1 cellular context compared by ENCODE assay signal in genomic region chr6:108782231-108783041, GRCh38.
TF ChIP-seq lines count a peak whose summit lies in the region.

No MANE protein-coding gene starts in this region.

TF ChIP-seq in K562, 482 proteins besides CTCF, POLR2A, EP300 and RAD21 (continued from another document and continues in another):
- TF ChIP-seq MYNN (IDR thresholded peaks at IDR 0.05) (0 out of 2 replicates have a peak, but pooled peaks have one; percentile 32), MYNN (CRISPR knock-in tag; IDR thresholded peaks at IDR 0.05) (no peak), ZNF561 (CRISPR knock-in tag; conservative IDR thresholded peaks at IDR 0.05) (no peak), RAD51 (IDR thresholded peaks at IDR 0.05; ENCODE audit: borderline replicate concordance, low read depth) (peak; percentile 36; the same call in 1 of the 2 replicates), TGIF2 (CRISPR knock-in tag; IDR thresholded peaks at IDR 0.05) (no peak), ZNF444 (CRISPR knock-in tag; IDR thresholded peaks at IDR 0.05) (no peak), CTCFL (IDR thresholded peaks at IDR 0.05; ENCODE audit: borderline replicate concordance, insufficient read depth, low read depth, low read length, poor library complexity, severe bottlenecking) (peak; percentile 42), RFX5 (IDR thresholded peaks at IDR 0.05; ENCODE audit: low read depth, low read length) (no peak), CSDE1 (IDR thresholded peaks at IDR 0.05) (no peak), POLR2G (IDR thresholded peaks at IDR 0.05; ENCODE audit: low read depth, low read length) (no peak), EP400 (IDR thresholded peaks at IDR 0.05) (peak; percentile 31; the same call in 1 of the 2 replicates), E2F6 (IDR thresholded peaks at IDR 0.05; ENCODE audit: borderline replicate concordance in 1 of 2, extremely low read depth in 1 of 2, insufficient read depth in 1 of 2, insufficient read length in 1 of 2, low read depth in 1 of 2, low read length in 1 of 2, poor library complexity in 1 of 2, severe bottlenecking in 1 of 2) (peak; percentile 48 to 84), SPI1 (IDR thresholded peaks at IDR 0.05; ENCODE audit: borderline replicate concordance, low read depth, low read length) (no peak), FOSL1 (tag; conservative IDR thresholded peaks at IDR 0.05) (peak; percentile 90), HDGF (IDR thresholded peaks at IDR 0.05) (no peak), ZC3H4 (CRISPR knock-in tag; IDR thresholded peaks at IDR 0.05; ENCODE audit: borderline replicate concordance) (no peak), BHLHE40 (IDR thresholded peaks at IDR 0.05; ENCODE audit: low read length) (peak; percentile 97), GABPB1 (CRISPR knock-in tag; IDR thresholded peaks at IDR 0.05) (peak; percentile 47; the same call in 1 of the 2 replicates), CC2D1A (IDR thresholded peaks at IDR 0.05) (peak; percentile 70; the same call in 1 of the 2 replicates), RBM17 (IDR thresholded peaks at IDR 0.05; ENCODE audit: borderline replicate concordance, low read depth, low read length) (no peak), BMI1 (IDR thresholded peaks at IDR 0.05; ENCODE audit: low read length) (no peak; the same call in 1 of the 2 replicates), CXXC5 (CRISPR knock-in tag; IDR thresholded peaks at IDR 0.05) (peak; percentile 89), ZEB2 (IDR thresholded peaks at IDR 0.05) (peak; percentile 73; the same call in 1 of the 2 replicates), NEUROD1 (IDR thresholded peaks at IDR 0.05; ENCODE audit: borderline replicate concordance, low read depth, low read length, partially characterized antibody) (peak; percentile 39), MEIS2 (IDR thresholded peaks at IDR 0.05; ENCODE audit: partially characterized antibody) (peak; percentile 18), DNMT1 (IDR thresholded peaks at IDR 0.05) (no peak), ZBTB33 (CRISPR knock-in tag; IDR thresholded peaks at IDR 0.05) (peak; percentile 66; the same call in 1 of the 2 replicates), BCOR (IDR thresholded peaks at IDR 0.05) (peak; percentile 37; the same call in 1 of the 2 replicates), DPF2 (IDR thresholded peaks at IDR 0.05) (peak; percentile 44; the same call in 1 of the 2 replicates), PHF20 (IDR thresholded peaks at IDR 0.05; ENCODE audit: partially characterized antibody) (no peak), CREM (IDR thresholded peaks at IDR 0.05; ENCODE audit: low read depth) (peak; percentile 63), HMG20B (CRISPR knock-in tag; IDR thresholded peaks at IDR 0.05) (no peak), BRD9 (IDR thresholded peaks at IDR 0.05; ENCODE audit: low read depth, partially characterized antibody) (no peak), SOX6 (IDR thresholded peaks at IDR 0.05) (peak; percentile 59), ZNF174 (CRISPR knock-in tag; IDR thresholded peaks at IDR 0.05) (no peak), MTF1 (CRISPR knock-in tag; IDR thresholded peaks at IDR 0.05; ENCODE audit: borderline replicate concordance) (no peak), RCOR1 (IDR thresholded peaks at IDR 0.05; ENCODE audit: borderline replicate concordance in 1 of 2, low read depth in 2 of 2, low read length in 2 of 2) (peak in 1 of 2 experiments; percentile 82; a peak in 2 of 4 replicates), ZSCAN29 (IDR thresholded peaks at IDR 0.05) (no peak), KLF16 (IDR thresholded peaks at IDR 0.05) (no peak), NBN (IDR thresholded peaks at IDR 0.05; ENCODE audit: low read depth) (peak; percentile 54; the same call in 1 of the 2 replicates), TCF7L2 (IDR thresholded peaks at IDR 0.05; ENCODE audit: low read depth, low read length) (no peak), SRSF3 (IDR thresholded peaks at IDR 0.05; ENCODE audit: insufficient read depth, low read length) (no peak), TARDBP (IDR thresholded peaks at IDR 0.05) (peak; percentile 34; the same call in 1 of the 2 replicates), ZZZ3 (IDR thresholded peaks at IDR 0.05) (no peak), ESRRA (IDR thresholded peaks at IDR 0.05; ENCODE audit: borderline replicate concordance, low read depth) (no peak), HNRNPLL (IDR thresholded peaks at IDR 0.05; ENCODE audit: low read depth, low read length, poor library complexity, severe bottlenecking) (peak; percentile 29), XRCC3 (IDR thresholded peaks at IDR 0.05) (no peak), SIN3A (IDR thresholded peaks at IDR 0.05; ENCODE audit: borderline replicate concordance in 2 of 2, control insufficient read depth in 1 of 2, low read depth in 2 of 2, low read length in 2 of 2) (no peak), MAX (CRISPR knock-in tag; IDR thresholded peaks at IDR 0.05) (peak; percentile 95), ZBTB17 (CRISPR knock-in tag; IDR thresholded peaks at IDR 0.05) (no peak), ZBTB1 (CRISPR knock-in tag; IDR thresholded peaks at IDR 0.05; ENCODE audit: borderline replicate concordance, low read depth) (peak; percentile 32; the same call in 1 of the 2 replicates), POLR2H (tag; IDR thresholded peaks at IDR 0.05; ENCODE audit: low read depth) (no peak), ZNF232 (CRISPR knock-in tag; IDR thresholded peaks at IDR 0.05) (no peak), YY1 (IDR thresholded peaks at IDR 0.05; ENCODE audit: borderline replicate concordance in 1 of 3, control insufficient read depth in 1 of 3, extremely low read depth in 1 of 3, insufficient read depth in 3 of 3, insufficient read length in 1 of 3, insufficient replicate concordance in 2 of 3, low read depth in 1 of 3, low read length in 2 of 3) (peak in 1 of 3 experiments; percentile 15)
- TF ChIP-seq, protein P1, sequence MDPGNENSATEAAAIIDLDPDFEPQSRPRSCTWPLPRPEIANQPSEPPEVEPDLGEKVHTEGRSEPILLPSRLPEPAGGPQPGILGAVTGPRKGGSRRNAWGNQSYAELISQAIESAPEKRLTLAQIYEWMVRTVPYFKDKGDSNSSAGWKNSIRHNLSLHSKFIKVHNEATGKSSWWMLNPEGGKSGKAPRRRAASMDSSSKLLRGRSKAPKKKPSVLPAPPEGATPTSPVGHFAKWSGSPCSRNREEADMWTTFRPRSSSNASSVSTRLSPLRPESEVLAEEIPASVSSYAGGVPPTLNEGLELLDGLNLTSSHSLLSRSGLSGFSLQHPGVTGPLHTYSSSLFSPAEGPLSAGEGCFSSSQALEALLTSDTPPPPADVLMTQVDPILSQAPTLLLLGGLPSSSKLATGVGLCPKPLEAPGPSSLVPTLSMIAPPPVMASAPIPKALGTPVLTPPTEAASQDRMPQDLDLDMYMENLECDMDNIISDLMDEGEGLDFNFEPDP (CRISPR knock-in tag; IDR thresholded peaks at IDR 0.05): no peak
- TF ChIP-seq, protein P2, sequence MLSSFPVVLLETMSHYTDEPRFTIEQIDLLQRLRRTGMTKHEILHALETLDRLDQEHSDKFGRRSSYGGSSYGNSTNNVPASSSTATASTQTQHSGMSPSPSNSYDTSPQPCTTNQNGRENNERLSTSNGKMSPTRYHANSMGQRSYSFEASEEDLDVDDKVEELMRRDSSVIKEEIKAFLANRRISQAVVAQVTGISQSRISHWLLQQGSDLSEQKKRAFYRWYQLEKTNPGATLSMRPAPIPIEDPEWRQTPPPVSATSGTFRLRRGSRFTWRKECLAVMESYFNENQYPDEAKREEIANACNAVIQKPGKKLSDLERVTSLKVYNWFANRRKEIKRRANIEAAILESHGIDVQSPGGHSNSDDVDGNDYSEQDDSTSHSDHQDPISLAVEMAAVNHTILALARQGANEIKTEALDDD (IDR thresholded peaks at IDR 0.05): peak; percentile 20; the same call in 1 of the 2 replicates
- TF ChIP-seq, protein P3, sequence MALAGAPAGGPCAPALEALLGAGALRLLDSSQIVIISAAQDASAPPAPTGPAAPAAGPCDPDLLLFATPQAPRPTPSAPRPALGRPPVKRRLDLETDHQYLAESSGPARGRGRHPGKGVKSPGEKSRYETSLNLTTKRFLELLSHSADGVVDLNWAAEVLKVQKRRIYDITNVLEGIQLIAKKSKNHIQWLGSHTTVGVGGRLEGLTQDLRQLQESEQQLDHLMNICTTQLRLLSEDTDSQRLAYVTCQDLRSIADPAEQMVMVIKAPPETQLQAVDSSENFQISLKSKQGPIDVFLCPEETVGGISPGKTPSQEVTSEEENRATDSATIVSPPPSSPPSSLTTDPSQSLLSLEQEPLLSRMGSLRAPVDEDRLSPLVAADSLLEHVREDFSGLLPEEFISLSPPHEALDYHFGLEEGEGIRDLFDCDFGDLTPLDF (CRISPR knock-in tag; IDR thresholded peaks at IDR 0.05): 0 out of 2 replicates have a peak, but pooled peaks have one; percentile 54
- TF ChIP-seq, protein P4, sequence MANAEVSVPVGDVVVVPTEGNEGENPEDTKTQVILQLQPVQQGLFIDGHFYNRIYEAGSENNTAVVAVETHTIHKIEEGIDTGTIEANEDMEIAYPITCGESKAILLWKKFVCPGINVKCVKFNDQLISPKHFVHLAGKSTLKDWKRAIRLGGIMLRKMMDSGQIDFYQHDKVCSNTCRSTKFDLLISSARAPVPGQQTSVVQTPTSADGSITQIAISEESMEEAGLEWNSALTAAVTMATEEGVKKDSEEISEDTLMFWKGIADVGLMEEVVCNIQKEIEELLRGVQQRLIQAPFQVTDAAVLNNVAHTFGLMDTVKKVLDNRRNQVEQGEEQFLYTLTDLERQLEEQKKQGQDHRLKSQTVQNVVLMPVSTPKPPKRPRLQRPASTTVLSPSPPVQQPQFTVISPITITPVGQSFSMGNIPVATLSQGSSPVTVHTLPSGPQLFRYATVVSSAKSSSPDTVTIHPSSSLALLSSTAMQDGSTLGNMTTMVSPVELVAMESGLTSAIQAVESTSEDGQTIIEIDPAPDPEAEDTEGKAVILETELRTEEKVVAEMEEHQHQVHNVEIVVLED (CRISPR knock-in tag; IDR thresholded peaks at IDR 0.05): no peak
- TF ChIP-seq, protein P5, sequence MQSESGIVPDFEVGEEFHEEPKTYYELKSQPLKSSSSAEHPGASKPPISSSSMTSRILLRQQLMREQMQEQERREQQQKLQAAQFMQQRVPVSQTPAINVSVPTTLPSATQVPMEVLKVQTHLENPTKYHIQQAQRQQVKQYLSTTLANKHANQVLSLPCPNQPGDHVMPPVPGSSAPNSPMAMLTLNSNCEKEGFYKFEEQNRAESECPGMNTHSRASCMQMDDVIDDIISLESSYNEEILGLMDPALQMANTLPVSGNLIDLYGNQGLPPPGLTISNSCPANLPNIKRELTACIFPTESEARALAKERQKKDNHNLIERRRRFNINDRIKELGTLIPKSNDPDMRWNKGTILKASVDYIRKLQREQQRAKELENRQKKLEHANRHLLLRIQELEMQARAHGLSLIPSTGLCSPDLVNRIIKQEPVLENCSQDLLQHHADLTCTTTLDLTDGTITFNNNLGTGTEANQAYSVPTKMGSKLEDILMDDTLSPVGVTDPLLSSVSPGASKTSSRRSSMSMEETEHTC (IDR thresholded peaks at IDR 0.05): peak; percentile 74
- TF ChIP-seq, protein P6, sequence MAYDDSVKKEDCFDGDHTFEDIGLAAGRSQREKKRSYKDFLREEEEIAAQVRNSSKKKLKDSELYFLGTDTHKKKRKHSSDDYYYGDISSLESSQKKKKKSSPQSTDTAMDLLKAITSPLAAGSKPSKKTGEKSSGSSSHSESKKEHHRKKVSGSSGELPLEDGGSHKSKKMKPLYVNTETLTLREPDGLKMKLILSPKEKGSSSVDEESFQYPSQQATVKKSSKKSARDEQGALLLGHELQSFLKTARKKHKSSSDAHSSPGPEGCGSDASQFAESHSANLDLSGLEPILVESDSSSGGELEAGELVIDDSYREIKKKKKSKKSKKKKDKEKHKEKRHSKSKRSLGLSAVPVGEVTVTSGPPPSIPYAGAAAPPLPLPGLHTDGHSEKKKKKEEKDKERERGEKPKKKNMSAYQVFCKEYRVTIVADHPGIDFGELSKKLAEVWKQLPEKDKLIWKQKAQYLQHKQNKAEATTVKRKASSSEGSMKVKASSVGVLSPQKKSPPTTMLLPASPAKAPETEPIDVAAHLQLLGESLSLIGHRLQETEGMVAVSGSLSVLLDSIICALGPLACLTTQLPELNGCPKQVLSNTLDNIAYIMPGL (CRISPR knock-in tag; IDR thresholded peaks at IDR 0.05): no peak
- TF ChIP-seq, protein P7, sequence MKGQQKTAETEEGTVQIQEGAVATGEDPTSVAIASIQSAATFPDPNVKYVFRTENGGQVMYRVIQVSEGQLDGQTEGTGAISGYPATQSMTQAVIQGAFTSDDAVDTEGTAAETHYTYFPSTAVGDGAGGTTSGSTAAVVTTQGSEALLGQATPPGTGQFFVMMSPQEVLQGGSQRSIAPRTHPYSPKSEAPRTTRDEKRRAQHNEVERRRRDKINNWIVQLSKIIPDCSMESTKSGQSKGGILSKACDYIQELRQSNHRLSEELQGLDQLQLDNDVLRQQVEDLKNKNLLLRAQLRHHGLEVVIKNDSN (CRISPR knock-in tag; IDR thresholded peaks at IDR 0.05): peak; percentile 81
